1 cellular context compared by ENCODE assay signal in the genomic region with DNA sequence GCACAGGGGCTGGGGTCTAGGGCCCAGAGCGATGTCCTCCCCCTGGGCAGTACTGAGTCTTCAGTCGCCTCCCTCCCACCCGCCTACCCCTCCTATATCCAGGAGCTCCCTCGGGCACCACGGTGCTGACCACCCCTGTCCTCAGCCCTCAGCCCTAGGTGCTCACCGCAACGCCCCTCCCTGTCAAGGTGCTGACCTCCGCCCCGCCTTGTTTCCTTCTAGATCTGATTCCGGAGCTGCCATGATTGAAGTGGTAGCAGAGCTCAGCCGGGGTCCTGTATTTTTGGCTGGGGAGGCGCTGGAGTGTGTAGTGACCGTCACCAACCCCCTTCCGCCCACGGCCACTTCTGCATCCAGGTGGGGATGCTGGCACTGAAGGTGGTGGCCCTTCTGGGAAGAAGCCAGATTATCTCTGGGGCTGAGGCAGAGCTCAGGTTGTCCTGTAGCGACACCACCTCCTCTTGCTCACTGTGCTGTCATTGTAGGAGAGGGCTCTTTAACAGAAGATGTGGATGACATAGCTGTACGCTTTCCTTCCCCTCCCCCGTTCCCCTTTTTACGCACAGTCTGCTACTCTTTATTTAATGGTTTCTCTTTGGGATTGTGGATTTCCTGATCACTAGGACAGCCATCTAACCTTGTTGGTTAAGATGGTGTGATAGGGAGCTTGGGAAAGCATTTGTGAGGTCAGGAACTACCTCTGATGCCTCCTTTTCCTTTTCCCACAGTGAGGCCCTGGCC.
TF ChIP-seq lines count a peak whose summit lies in the region.

No MANE protein-coding gene starts in this region.

TF ChIP-seq in endothelial cell of umbilical vein, 7 proteins besides CTCF, POLR2A, EP300 and RAD21:
- no peak for TF ChIP-seq EZH2 (IDR thresholded peaks at IDR 0.05; ENCODE audit: borderline replicate concordance, low read depth, low read length, severe bottlenecking)
- no peak for TF ChIP-seq FOS (IDR thresholded peaks at IDR 0.05; ENCODE audit: borderline replicate concordance, insufficient read depth, low read length)
- no peak for TF ChIP-seq POLR2AphosphoS5 (IDR thresholded peaks at IDR 0.05; ENCODE audit: insufficient read depth, low read depth, low read length)
- no peak for TF ChIP-seq MYC (IDR thresholded peaks at IDR 0.05; ENCODE audit: low read depth, low read length)
- no peak for TF ChIP-seq GATA2 (IDR thresholded peaks at IDR 0.05; ENCODE audit: insufficient read depth, insufficient read length, low read depth, low read length)
- TF ChIP-seq JUN (IDR thresholded peaks at IDR 0.05; ENCODE audit: borderline replicate concordance, insufficient read depth, insufficient read length, low read depth) = no peak
- TF ChIP-seq, protein P1, sequence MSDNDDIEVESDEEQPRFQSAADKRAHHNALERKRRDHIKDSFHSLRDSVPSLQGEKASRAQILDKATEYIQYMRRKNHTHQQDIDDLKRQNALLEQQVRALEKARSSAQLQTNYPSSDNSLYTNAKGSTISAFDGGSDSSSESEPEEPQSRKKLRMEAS (IDR thresholded peaks at IDR 0.05; ENCODE audit: insufficient read depth, insufficient read length) = no peak
